Comparison of ENCODE assay signal across 25 cellular contexts in the genomic region with DNA sequence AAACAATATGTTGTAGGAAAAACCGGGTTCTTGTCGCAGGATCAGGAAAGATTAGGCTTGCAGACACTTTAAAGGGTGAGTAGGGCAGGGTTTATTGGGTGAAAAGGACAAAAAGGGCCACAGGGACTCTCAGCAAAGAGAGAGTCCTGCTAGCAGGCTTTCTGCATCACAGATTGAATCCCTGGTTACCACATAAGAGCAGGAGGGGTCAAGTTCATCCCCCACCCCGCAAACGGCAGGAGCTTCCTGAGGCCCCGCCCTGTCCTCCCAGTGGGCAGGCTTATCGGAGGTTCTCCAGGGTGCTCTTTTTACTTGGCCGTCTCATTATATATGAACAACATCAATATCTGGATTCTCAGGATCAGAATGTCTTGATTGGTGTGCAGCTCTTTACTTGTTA. TPM values are rescaled to one million over a fixed set of nuclear protein-coding genes. Genes with fewer than 3 reads are reported as not detected.
DNase-seq lines count a peak whose midpoint lies in the region; ATAC-seq and TF ChIP-seq lines count a peak whose summit lies in the region.
"Had no signal": no experiment of that assay in that cellular context is flagged by ENCODE, and none has a peak within 500 bp of the region (broad histone marks: within the 10 kb centered on the region; RNA-seq: fewer than 3 reads in every experiment).

No MANE protein-coding gene starts in this region.

- H3K4me2 ChIP-seq in mesenchymal stem cell (ENCODE audit: low read length, poor library complexity, severe bottlenecking) = no peak overlapping the region
- H3K4me2 ChIP-seq: KMS-11 had no signal

- intact Hi-C loops in tibial artery (cut with DNase I; ENCODE audit: low total_unique reads) = no loop called here

- H2BK5ac ChIP-seq in mesenchymal stem cell (ENCODE audit: low read depth, low read length, poor library complexity, severe bottlenecking) = no peak overlapping the region

- H3K79me1 ChIP-seq in mesenchymal stem cell (replicated peaks; ENCODE audit: low read length, poor library complexity, severe bottlenecking) = no peaks in the 10 kb centered on the region

- no peak overlapping the region for H3K27ac ChIP-seq in coronary artery
- no peak overlapping the region for H3K27ac ChIP-seq in mesenchymal stem cell (ENCODE audit: low read length, poor library complexity, severe bottlenecking)
- peak overlapping the region; percentile 50 to 70 for H3K27ac ChIP-seq in tibial artery
- H3K27ac ChIP-seq: 22Rv1, gastroesophageal sphincter, KMS-11, pancreas had no signal

- H2BK12ac ChIP-seq in mesenchymal stem cell (ENCODE audit: low read length in 2 of 2) = no peak overlapping the region

- no peak overlapping the region for H2AK5ac ChIP-seq in mesenchymal stem cell (ENCODE audit: low read length, severe bottlenecking)

- no peak overlapping the region for H3K23ac ChIP-seq in mesenchymal stem cell (ENCODE audit: low read length in 2 of 2)

- H3K36me3 ChIP-seq in mesenchymal stem cell (ENCODE audit: control insufficient read depth in 1 of 2, insufficient read depth in 2 of 2, low read depth in 1 of 2, low read length in 2 of 2) (no peaks in the 10 kb centered on the region), tibial artery (no peaks in the 10 kb centered on the region)
- H3K36me3 ChIP-seq: gastroesophageal sphincter, pancreas had no signal

- no peak overlapping the region for H2BK15ac ChIP-seq in mesenchymal stem cell (ENCODE audit: low read depth, poor library complexity, severe bottlenecking)

- no peak overlapping the region for H3K14ac ChIP-seq in mesenchymal stem cell (ENCODE audit: low read length in 2 of 2)

- TF ChIP-seq CTCF in coronary artery (IDR thresholded peaks at IDR 0.05) = no peak
- no peak for TF ChIP-seq CTCF in tibial artery (IDR thresholded peaks at IDR 0.05)

- H3K9me3 ChIP-seq in mesenchymal stem cell (ENCODE audit: control insufficient read depth, low read length) (no peaks in the 10 kb centered on the region), tibial artery (peaks cover 0 to 4% (median 0%) of the 10 kb centered on the region in 3 donors)
- H3K9me3 ChIP-seq: pancreas had no signal

- no peak overlapping the region for H2AFZ ChIP-seq in mesenchymal stem cell (ENCODE audit: low read depth, low read length)

- DNase-seq in DMS 273 (lab: John Stamatoyannopoulos, UW; ENCODE audit: unreplicated experiment) (peak; percentile 19), DMS 273 treated with DMSO at 0.1 percent for 48 hours (lab: John Stamatoyannopoulos, UW) (no peak), coronary artery (ENCODE audit: low spot score) (no peak), mesenchymal stem cell (no peak), tibial artery (no peak), NCI-H774 (lab: John Stamatoyannopoulos, UW) (no peak), AG20443 (ENCODE audit: low spot score) (no peak)
- DNase-seq: activated T-cell treated with anti-CD3 and anti-CD28 coated beads, Interleukin-2, amount 50 U/mL, for 24 hours; AML-193; CD8-positive, alpha-beta T cell; DMS53; naive B cell; NCI-H1436; NCI-H2107; NCI-H446 treated with DMSO at 0.1 percent for 48 hours; pancreas; stimulated activated CD4-positive, alpha-beta T cell treated with anti-CD3 and anti-CD28 coated beads, Interleukin-15, amount 100 ng/mL, for 24 hours; stimulated activated naive CD8-positive, alpha-beta T cell treated with anti-CD3 and anti-CD28 coated beads, Interleukin-15, amount 100 ng/mL, for 72 hours; T-helper 1 cell; trophoblast cell had no signal

- H3K4me3 ChIP-seq in coronary artery (peak overlapping the region; percentile 39), mesenchymal stem cell (ENCODE audit: insufficient read depth in 1 of 2, low read depth in 1 of 2, low read length in 2 of 2) (peak overlapping the region in 1 of 2 experiments; percentile 65), tibial artery (peak overlapping the region; percentile 30 to 34)
- H3K4me3 ChIP-seq: gastroesophageal sphincter, pancreas had no signal

- H4K91ac ChIP-seq in mesenchymal stem cell (ENCODE audit: low read length) = no peak overlapping the region

- H3K4ac ChIP-seq in mesenchymal stem cell (ENCODE audit: low read depth in 1 of 2, low read length in 2 of 2) = no peak overlapping the region

- H3K9ac ChIP-seq in mesenchymal stem cell (ENCODE audit: low read length) = peak overlapping the region; percentile 59
- H3K9ac ChIP-seq: KMS-11 had no signal

- no peaks in the 10 kb centered on the region for H3K4me1 ChIP-seq in mesenchymal stem cell (ENCODE audit: control insufficient read depth, insufficient read depth, low read depth, low read length)
- H3K4me1 ChIP-seq in tibial artery = peaks cover 0 to 31% (median 7%) of the 10 kb centered on the region in 4 donors
- H3K4me1 ChIP-seq: gastroesophageal sphincter, pancreas had no signal

- H3K27me3 ChIP-seq in mesenchymal stem cell (ENCODE audit: control insufficient read depth in 1 of 2, insufficient read depth in 1 of 2, low read length in 2 of 2) = peaks cover 0 to 7% of the 10 kb centered on the region in 2 experiments
- no peaks in the 10 kb centered on the region for H3K27me3 ChIP-seq in tibial artery
- H3K27me3 ChIP-seq: pancreas had no signal

- H3K18ac ChIP-seq in mesenchymal stem cell (ENCODE audit: low read depth in 1 of 2, low read length in 2 of 2) = no peak overlapping the region

- H4K8ac ChIP-seq in mesenchymal stem cell (ENCODE audit: low read length) = no peak overlapping the region

- ATAC-seq in HG02588 (IDR thresholded peaks at IDR 0.05; ENCODE audit: unreplicated experiment) = no peak
- ATAC-seq: CD8-positive, alpha-beta T cell; Panc1; stimulated activated naive CD8-positive, alpha-beta T cell treated with anti-CD3 and anti-CD28 coated beads, Interleukin-15, amount 100 ng/mL, for 72 hours had no signal

- H2BK120ac ChIP-seq in mesenchymal stem cell (ENCODE audit: low read depth, low read length) = no peak overlapping the region

- 53% methylated on average over 5 of the region's 7 CpGs for WGBS in mesenchymal stem cell

RNA-seq across cellular contexts. Expression of a gene that starts 47.7 kb away (rescaled TPM):
- 0.01 TPM for polyA plus RNA-seq in mesenchymal stem cell (2013, experiment 1 of 2)
- polyA plus RNA-seq in mesenchymal stem cell (2013, experiment 2 of 2) = not detected
- polyA plus RNA-seq: pancreas had no signal

Comparison
In these comparisons a context has a peak if more than half of its experiments do, and no peak if none do; other contexts are left out.
1. H3K27ac ChIP-seq: peak in tibial artery (2 of 2); none in coronary artery (0 of 2) and mesenchymal stem cell (single experiment).